8 cellular contexts compared by ENCODE assay signal in genomic region chr11:10305262-10305963, GRCh38. TPM values are rescaled to one million over a fixed set of nuclear protein-coding genes. Genes with fewer than 3 reads are reported as not detected.
DNase-seq lines count a peak whose midpoint lies in the region; ATAC-seq and TF ChIP-seq lines count a peak whose summit lies in the region.

No MANE protein-coding gene starts in this region.

- peak overlapping the region; percentile 57 for H3K9ac ChIP-seq in Loucy (ENCODE audit: low read depth, low read length, poor library complexity, severe bottlenecking)

- H3K4me2 ChIP-seq in Loucy (ENCODE audit: low read depth, low read length, poor library complexity, severe bottlenecking): peak overlapping the region; percentile 93

- H3K27ac ChIP-seq in gastroesophageal sphincter (peak overlapping the region; percentile 64 to 94 (median 93)), neutrophil (peak overlapping the region; percentile 96)

- TF ChIP-seq CTCF in Caco-2 (IDR thresholded peaks at IDR 0.05; ENCODE audit: insufficient read depth in 1 of 2, low read depth in 1 of 2, low read length in 1 of 2, severe bottlenecking in 1 of 2, unreplicated experiment in 1 of 2): no peak
- TF ChIP-seq CTCF in Loucy (conservative IDR thresholded peaks at IDR 0.05; ENCODE audit: low read length): no peak
- no peak for TF ChIP-seq CTCF in gastroesophageal sphincter (IDR thresholded peaks at IDR 0.05)
- no peak for TF ChIP-seq CTCF in neutrophil (IDR thresholded peaks at IDR 0.05)

- peak overlapping the region; percentile 81 for H3K27ac Mint-ChIP-seq in Caco-2 (ENCODE audit: unreplicated experiment)

- H3K4me1 ChIP-seq in Caco-2: peaks cover 31% of the 10 kb centered on the region
- peaks cover 48% of the 10 kb centered on the region for H3K4me1 ChIP-seq in Loucy (ENCODE audit: insufficient read depth, low read length, poor library complexity, severe bottlenecking)
- peaks cover 2 to 79% (median 15%) of the 10 kb centered on the region in 3 donors for H3K4me1 ChIP-seq in gastroesophageal sphincter
- H3K4me1 ChIP-seq in neutrophil (ENCODE audit: control insufficient read depth in 1 of 2, insufficient read depth in 1 of 2, low read depth in 1 of 2, low read length in 1 of 2): peaks cover 44 to 46% of the 10 kb centered on the region in 2 experiments

- TF ChIP-seq POLR2A in gastroesophageal sphincter (IDR thresholded peaks at IDR 0.05): no peak

- ATAC-seq in activated T-cell treated with anti-CD3 and anti-CD28 coated beads, Interleukin-2, amount 50 U/mL, for 4 hours: peak; percentile 12 to 15
- ATAC-seq in gastroesophageal sphincter (no peak), HG03139 (IDR thresholded peaks at IDR 0.05; ENCODE audit: unreplicated experiment) (no peak), GM19467 (IDR thresholded peaks at IDR 0.05; ENCODE audit: unreplicated experiment) (no peak)

- BruUV-seq in Caco-2 (replicated peaks; lab: Mats Ljungman, UMichigan): no TSS peak

- peaks cover 42% of the 10 kb centered on the region; the same call in 1 of the 2 replicates for H3K79me2 ChIP-seq in Loucy (ENCODE audit: insufficient read depth, low read length)

- peak overlapping the region; percentile 85 for H3K4me3 Mint-ChIP-seq in Caco-2 (ENCODE audit: unreplicated experiment)
- peak overlapping the region; percentile 96 for H3K4me3 Mint-ChIP-seq in activated T-cell treated with anti-CD3 and anti-CD28 coated beads, Interleukin-2, amount 50 U/mL, for 4 hours

- H2AFZ ChIP-seq in Loucy (ENCODE audit: low read length): peak overlapping the region; percentile 94

- intact Hi-C loops in Caco-2 (cut with micrococcal nuclease; ENCODE audit: unreplicated experiment): loop anchor here (5.0 kb wide), 2 partner anchors 47 to 448 kb away; no protein-coding TSS in a partner anchor

- H3K27me3 ChIP-seq in Caco-2 (replicated peaks; ENCODE audit: control insufficient read depth, insufficient read depth, low read length) (no peaks in the 10 kb centered on the region), Loucy (ENCODE audit: insufficient read depth, low read length, poor library complexity, severe bottlenecking) (peaks cover 54% of the 10 kb centered on the region), gastroesophageal sphincter (no peaks in the 10 kb centered on the region), neutrophil (peaks cover 41% of the 10 kb centered on the region)

- H3K9me2 ChIP-seq in Loucy (replicated peaks; ENCODE audit: low read depth, low read length): no peaks in the 10 kb centered on the region

- peaks cover 33% of the 10 kb centered on the region for H3K4me1 Mint-ChIP-seq in Caco-2 (ENCODE audit: low read depth, unreplicated experiment)
- peaks cover 51% of the 10 kb centered on the region for H3K4me1 Mint-ChIP-seq in activated T-cell treated with anti-CD3 and anti-CD28 coated beads, Interleukin-2, amount 50 U/mL, for 4 hours (ENCODE audit: low read depth)

- TF ChIP-seq EP300 in gastroesophageal sphincter (IDR thresholded peaks at IDR 0.05): no peak

- POLR2A ChIA-PET in Caco-2 (lab: Charles Lee): interaction anchor here (0.5 to 2.9 kb wide), 33 partner anchors 9 to 1539 kb away, joined by 3 to 22 read pairs (median 4); partner anchors contain the start of genes EIF4G2, SBF2 and WEE1

- CTCF ChIA-PET in Caco-2 (lab: Charles Lee): interaction anchor here (0.6 to 4.5 kb wide), 19 partner anchors 11 to 904 kb away, joined by 3 to 44 read pairs (median 5); no protein-coding TSS in a partner anchor

- H3K4me3 ChIP-seq in Caco-2 (ENCODE audit: low read depth, low read length) (peak overlapping the region; percentile 64), Loucy (ENCODE audit: low read length, poor library complexity, severe bottlenecking) (peak overlapping the region; percentile 83), gastroesophageal sphincter (peak overlapping the region; percentile 72 to 76), neutrophil (ENCODE audit: low read depth in 1 of 2, low read length in 1 of 2) (peak overlapping the region; percentile 92 to 100)

- WGBS in gastroesophageal sphincter (ENCODE audit: low coverage in 1 of 2), 2 donors: 0 to 1% methylated on average over 1 to 22 of the region's 51 CpGs

- no peaks in the 10 kb centered on the region for H3K9me3 Mint-ChIP-seq in Caco-2 (ENCODE audit: unreplicated experiment)
- H3K9me3 Mint-ChIP-seq in activated T-cell treated with anti-CD3 and anti-CD28 coated beads, Interleukin-2, amount 50 U/mL, for 4 hours: no peaks in the 10 kb centered on the region

- DNase-seq in Caco-2 (peak; percentile 51 to 62), DMS153 (lab: John Stamatoyannopoulos, UW) (no peak)
- DNase-seq in activated T-cell treated with anti-CD3 and anti-CD28 coated beads, Interleukin-2, amount 50 U/mL, for 4 hours: no peak

- no peaks in the 10 kb centered on the region for H4K20me1 ChIP-seq in Loucy (ENCODE audit: insufficient read depth, low read length, poor library complexity, severe bottlenecking)

- peaks cover 3% of the 10 kb centered on the region for H3K27me3 Mint-ChIP-seq in Caco-2 (ENCODE audit: insufficient read depth, unreplicated experiment)
- peaks cover 39% of the 10 kb centered on the region for H3K27me3 Mint-ChIP-seq in activated T-cell treated with anti-CD3 and anti-CD28 coated beads, Interleukin-2, amount 50 U/mL, for 4 hours (ENCODE audit: low read depth)

- H3K36me3 ChIP-seq in Caco-2 (ENCODE audit: control insufficient read depth, insufficient read depth, low read length): 0 out of 2 replicates have a peak, but pooled peaks cover 2% of the 10 kb centered on the region
- H3K36me3 ChIP-seq in Loucy (ENCODE audit: insufficient read depth, low read length): no peaks in the 10 kb centered on the region
- H3K36me3 ChIP-seq in gastroesophageal sphincter: no peaks in the 10 kb centered on the region
- peaks cover 18% of the 10 kb centered on the region for H3K36me3 ChIP-seq in neutrophil

- 0 out of 2 replicates have a peak, but pooled peaks cover 6% of the 10 kb centered on the region for H3F3A ChIP-seq in Loucy (ENCODE audit: low read depth)

- peaks cover 67% of the 10 kb centered on the region for H3K36me3 Mint-ChIP-seq in Caco-2 (ENCODE audit: insufficient read depth, unreplicated experiment)
- H3K36me3 Mint-ChIP-seq in activated T-cell treated with anti-CD3 and anti-CD28 coated beads, Interleukin-2, amount 50 U/mL, for 4 hours (ENCODE audit: insufficient read depth): no peaks in the 10 kb centered on the region

- H3K9me3 ChIP-seq in Caco-2: no peaks in the 10 kb centered on the region
- H3K9me3 ChIP-seq in Loucy (ENCODE audit: insufficient read depth, low read depth, low read length): no peaks in the 10 kb centered on the region
- H3K9me3 ChIP-seq in gastroesophageal sphincter: no peaks in the 10 kb centered on the region
- no peaks in the 10 kb centered on the region for H3K9me3 ChIP-seq in neutrophil

RNA-seq across cellular contexts. Expression of gene ADM, which starts 0.5 kb away (rescaled TPM):
- total RNA-seq in Caco-2 (2022) (114 and 127 TPM in 2 replicates), gastroesophageal sphincter (100 to 1,000 TPM in 1 of 4 donors, 10 to 100 TPM in 3; 36.3 to 108 (median 81.8) TPM)
- total RNA-seq in activated T-cell treated with anti-CD3 and anti-CD28 coated beads, Interleukin-2, amount 50 U/mL, for 4 hours: under 1 TPM in 2 of 3 donors, not detected in 1; 0.43 TPM

RNA-seq across cellular contexts. Expression of gene SBF2, which starts 11.4 kb away (rescaled TPM):
- total RNA-seq in Caco-2 (2022): 56.5 and 72.2 TPM in 2 replicates
- total RNA-seq in activated T-cell treated with anti-CD3 and anti-CD28 coated beads, Interleukin-2, amount 50 U/mL, for 4 hours: 1 to 10 TPM; 3.0 to 6.9 (median 3.5) TPM
- total RNA-seq in gastroesophageal sphincter: 10 to 100 TPM; 52.8 to 87.9 (median 62.4) TPM

Comparison
In these comparisons a context has a peak if more than half of its experiments do, and no peak if none do; other contexts are left out.
1. DNase-seq: peak in Caco-2 (2 of 2); none in activated T-cell treated with anti-CD3 and anti-CD28 coated beads, Interleukin-2, amount 50 U/mL, for 4 hours (single experiment) and DMS153 (single experiment).
2. ATAC-seq: peak in activated T-cell treated with anti-CD3 and anti-CD28 coated beads, Interleukin-2, amount 50 U/mL, for 4 hours (2 of 2); none in gastroesophageal sphincter (single experiment), HG03139 (single experiment) and GM19467 (single experiment).
3. RNA of gene ADM, which starts 0.5 kb away (total RNA-seq): 114 to 127 TPM in Caco-2 and 36.3 to 108 TPM in gastroesophageal sphincter; 0.43 TPM in activated T-cell treated with anti-CD3 and anti-CD28 coated beads, Interleukin-2, amount 50 U/mL, for 4 hours; every median in the first group is over 10 times any median in the second.
4. Peak in every context shown above with its lines, with median percentiles within 50 percentile points of each other: H3K4me3 ChIP-seq.